ENCODE assay signal across 17 cellular contexts in the genomic region with DNA sequence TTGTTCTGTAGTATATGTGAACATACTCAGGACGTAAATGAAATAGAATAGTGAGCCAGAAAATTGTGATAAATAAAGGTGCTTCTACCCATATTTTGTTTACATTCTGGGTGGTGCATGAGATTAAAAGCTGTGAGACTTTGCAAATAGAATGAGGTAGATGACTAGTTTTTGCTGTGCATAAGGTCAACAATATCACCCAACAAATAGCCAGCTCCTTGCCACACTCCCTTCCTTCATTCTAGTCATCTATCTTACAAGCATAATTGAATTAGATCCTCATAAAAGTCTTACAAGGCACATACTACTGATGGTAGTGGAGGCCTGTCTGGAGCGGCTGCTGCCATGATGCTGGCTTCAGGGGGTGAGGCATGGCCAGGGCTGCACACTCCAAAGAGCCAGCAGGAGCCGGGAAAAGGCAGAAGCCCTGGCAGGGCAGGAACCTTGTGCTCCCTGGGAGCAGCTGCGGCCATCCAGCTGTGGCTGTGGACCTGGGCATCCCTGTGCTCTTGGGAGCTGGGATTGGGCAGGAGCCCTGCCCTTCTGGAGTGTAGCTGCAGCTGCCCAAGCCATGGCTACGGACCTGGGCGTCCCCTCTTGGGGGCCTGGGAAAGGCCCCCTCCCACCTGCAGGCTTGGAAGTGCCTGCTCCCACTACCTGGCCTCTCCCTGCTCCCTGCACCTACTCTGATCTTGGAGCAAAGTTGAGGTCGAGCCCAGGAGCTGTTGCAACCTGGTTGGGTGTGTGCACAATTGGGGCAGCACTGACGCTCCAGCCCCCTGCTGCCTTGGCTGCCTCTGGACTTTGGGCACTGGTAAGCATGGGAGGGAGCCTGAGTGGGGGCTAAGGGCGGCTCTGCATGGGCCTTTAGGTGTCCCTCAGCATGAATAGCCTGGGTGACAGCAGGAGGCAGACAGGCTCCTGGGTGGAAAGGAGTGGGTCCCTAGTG.
DNase-seq lines count a peak whose midpoint lies in the region; ATAC-seq, FAIRE-seq and TF ChIP-seq lines count a peak whose summit lies in the region.
"Had no signal": no experiment of that assay in that cellular context is flagged by ENCODE, and none has a peak within 500 bp of the region (broad histone marks: within the 10 kb centered on the region; RNA-seq: fewer than 3 reads in every experiment).

No MANE protein-coding gene starts in this region.

- H3K4me2 ChIP-seq in BLaER1: peak overlapping the region; percentile 50; the same call in 1 of the 2 replicates

- H3K27ac ChIP-seq in BLaER1 (no peak overlapping the region), colonic mucosa (peak overlapping the region; percentile 82)

- H3K4me3 Mint-ChIP-seq in nephron progenitor cell: no peak overlapping the region
- H3K4me3 Mint-ChIP-seq: CD4-positive, CD25-positive, alpha-beta regulatory T cell; IgD-negative memory B cell had no signal

- no peaks in the 10 kb centered on the region for H4K20me1 ChIP-seq in BLaER1

- peak; percentile 88 for FAIRE-seq in HTR-8/SVneo (lab: Jason Lieb, UNC)
- FAIRE-seq: H54 had no signal

- no peaks in the 10 kb centered on the region for H3K27me3 Mint-ChIP-seq in nephron progenitor cell (ENCODE audit: low read depth, poor library complexity)
- H3K27me3 Mint-ChIP-seq: IgD-negative memory B cell had no signal

- peak overlapping the region; percentile 43 for H3K27ac Mint-ChIP-seq in nephron progenitor cell
- H3K27ac Mint-ChIP-seq: IgD-negative memory B cell had no signal

- peaks cover 79% of the 10 kb centered on the region for H3K4me1 Mint-ChIP-seq in nephron progenitor cell

- no peak for ATAC-seq in GM21619 (IDR thresholded peaks at IDR 0.05; ENCODE audit: unreplicated experiment)
- ATAC-seq in stimulated activated naive CD8-positive, alpha-beta T cell treated with anti-CD3 and anti-CD28 coated beads, Interleukin-15, Interleukin-2, amounts not matched to agents 100 U/mL and 50 U/mL, for 24 hours: no peak

- DNase-seq in HTR-8/SVneo (ENCODE audit: insufficient read length, low spot score): no peak
- DNase-seq in colonic mucosa: peak; percentile 38
- no peak for DNase-seq in nephron progenitor cell
- DNase-seq in activated effector memory CD4-positive, alpha-beta T cell treated with anti-CD3 and anti-CD28 coated beads, Interleukin-2, amount 50 U/mL, for 16 hours: no peak
- no peak for DNase-seq in stimulated activated naive CD8-positive, alpha-beta T cell treated with anti-CD3 and anti-CD28 coated beads, Interleukin-15, Interleukin-2, amounts not matched to agents 100 U/mL and 50 U/mL, for 24 hours
- DNase-seq: CD4-positive, CD25-positive, alpha-beta regulatory T cell; EL; Kasumi-1; NCI-H1436; NCI-H2029 treated with DMSO at 0.1 percent for 48 hours; NCI-H2171 treated with DMSO at 0.1 percent for 48 hours; NCI-H446 treated with DMSO at 0.1 percent for 48 hours; NCI-H748 treated with DMSO at 0.1 percent for 48 hours had no signal

- H3K9me3 Mint-ChIP-seq in nephron progenitor cell: no peaks in the 10 kb centered on the region
- H3K9me3 Mint-ChIP-seq: IgD-negative memory B cell had no signal

- no peaks in the 10 kb centered on the region for H3K36me3 ChIP-seq in BLaER1
- no peaks in the 10 kb centered on the region for H3K36me3 ChIP-seq in colonic mucosa

- H3K27me3 ChIP-seq in BLaER1 (no peaks in the 10 kb centered on the region), colonic mucosa (no peaks in the 10 kb centered on the region)

- no peak for TF ChIP-seq CTCF in colonic mucosa (IDR thresholded peaks at IDR 0.05)
- no peak for TF ChIP-seq CTCF in nephron progenitor cell (IDR thresholded peaks at IDR 0.05)

- H3K9me3 ChIP-seq in BLaER1: peaks cover 16% of the 10 kb centered on the region
- no peaks in the 10 kb centered on the region for H3K9me3 ChIP-seq in colonic mucosa

- H3K4me1 ChIP-seq in BLaER1 (peaks cover 52% of the 10 kb centered on the region), colonic mucosa (peaks cover 20% of the 10 kb centered on the region)

- intact Hi-C loops in colonic mucosa (cut with DNase I): no loop called here

- H3K4me3 ChIP-seq in BLaER1 (no peak overlapping the region), colonic mucosa (no peak overlapping the region)

- H3K9ac ChIP-seq in BLaER1: no peak overlapping the region
- H3K9ac ChIP-seq in colonic mucosa (ENCODE audit: low read depth in 2 of 2, low read length in 2 of 2): no peak overlapping the region

- H3K36me3 Mint-ChIP-seq in nephron progenitor cell (ENCODE audit: low read depth): no peaks in the 10 kb centered on the region
- H3K36me3 Mint-ChIP-seq: CD4-positive, CD25-positive, alpha-beta regulatory T cell; IgD-negative memory B cell had no signal
